8 cellular contexts compared by ENCODE assay signal in genomic region chr19:54207908-54208783, GRCh38. TPM values are rescaled to one million over a fixed set of nuclear protein-coding genes. Genes with fewer than 3 reads are reported as not detected.
DNase-seq lines count a peak whose midpoint lies in the region; ATAC-seq and TF ChIP-seq lines count a peak whose summit lies in the region.

No MANE protein-coding gene starts in this region.

- H2BK15ac ChIP-seq in neuronal stem cell (ENCODE audit: low read length), result no peak overlapping the region

- H2AFZ ChIP-seq in ACC112 (ENCODE audit: low read length, unreplicated experiment), result no peak overlapping the region
- H2AFZ ChIP-seq in fibroblast of lung (ENCODE audit: low read length), result no peak overlapping the region
- no peak overlapping the region for H2AFZ ChIP-seq in neuronal stem cell (ENCODE audit: low read length)

- peaks cover 22% of the 10 kb centered on the region for H3K79me1 ChIP-seq in neuronal stem cell (ENCODE audit: low read depth, low read length)

- POLR2A ChIA-PET in activated CD4-positive, alpha-beta memory T cell treated with anti-CD3 and anti-CD28 coated beads for 36 hours (lab: Charles Lee), result interaction anchor here (0.9 to 8.2 kb wide), 5 partner anchors 8 to 71 kb away, joined by 3 to 103 read pairs (median 11); partner anchors contain the start of genes CNOT3, MBOAT7, RPS9 and TSEN34

- no peaks in the 10 kb centered on the region for H4K20me1 ChIP-seq in fibroblast of lung (ENCODE audit: control insufficient read depth, extremely low read depth, insufficient read depth, low read length)

- H3K27me3 Mint-ChIP-seq in activated CD4-positive, alpha-beta memory T cell treated with anti-CD3 and anti-CD28 coated beads for 36 hours, result no peaks in the 10 kb centered on the region

- peak overlapping the region; percentile 58 for H3K4me3 Mint-ChIP-seq in activated CD4-positive, alpha-beta memory T cell treated with anti-CD3 and anti-CD28 coated beads for 36 hours

- in situ Hi-C loops in KBM-7 (cut with MboI; ENCODE audit: low pct_unique_long_range_greater_than_20kb, low sequenced_read_pairs), result no loop called here

- H3K4me1 Mint-ChIP-seq in activated CD4-positive, alpha-beta memory T cell treated with anti-CD3 and anti-CD28 coated beads for 36 hours (ENCODE audit: low read depth), result peaks cover 83% of the 10 kb centered on the region

- H3K79me2 ChIP-seq in ACC112 (ENCODE audit: control insufficient read depth, insufficient read depth, low read length, unreplicated experiment), result peaks cover 40% of the 10 kb centered on the region
- H3K79me2 ChIP-seq in fibroblast of lung (ENCODE audit: control insufficient read depth, insufficient read depth, low read length), result peaks cover 60% of the 10 kb centered on the region

- no peak overlapping the region for H2BK5ac ChIP-seq in neuronal stem cell (ENCODE audit: low read length)

- H3K9me3 ChIP-seq in fibroblast of lung (ENCODE audit: control insufficient read depth, insufficient read depth, low read depth, low read length) (no peaks in the 10 kb centered on the region), neuronal stem cell (replicated peaks in 1 of 2; ENCODE audit: control insufficient read depth in 2 of 2, insufficient read depth in 1 of 2, low read depth in 1 of 2, low read length in 2 of 2) (no peaks in the 10 kb centered on the region)

- no CpG with 5 or more reads among the region's 21 CpGs for WGBS in neuronal stem cell (ENCODE audit: extremely low coverage in 2 of 2, insufficient read length in 2 of 2, insufficient replicate concordance in 1 of 2), 2 donors

- peaks cover 80% of the 10 kb centered on the region for H3K36me3 Mint-ChIP-seq in activated CD4-positive, alpha-beta memory T cell treated with anti-CD3 and anti-CD28 coated beads for 36 hours

- H3K27ac ChIP-seq in ACC112 (ENCODE audit: low read depth, low read length), result peak overlapping the region; percentile 84
- H3K27ac ChIP-seq in fibroblast of lung (ENCODE audit: insufficient read depth, low read length), result peak overlapping the region; percentile 61
- no peak overlapping the region for H3K27ac ChIP-seq in neuronal stem cell (replicated peaks; ENCODE audit: low read length)

- no peak overlapping the region for H3K4ac ChIP-seq in neuronal stem cell (ENCODE audit: low read length)

- no peaks in the 10 kb centered on the region for H3K9me3 Mint-ChIP-seq in activated CD4-positive, alpha-beta memory T cell treated with anti-CD3 and anti-CD28 coated beads for 36 hours

- H3K4me3 ChIP-seq in ACC112 (ENCODE audit: low read depth, low read length), result no peak overlapping the region
- no peak overlapping the region for H3K4me3 ChIP-seq in fibroblast of lung (replicated peaks in 1 of 4; ENCODE audit: control extremely low read depth in 1 of 4, insufficient read depth in 1 of 4, low read depth in 3 of 4, low read length in 4 of 4)
- H3K4me3 ChIP-seq in neuronal stem cell (ENCODE audit: low read length in 2 of 2), result no peak overlapping the region

- no peak for TF ChIP-seq CTCF in fibroblast of lung (conservative IDR thresholded peaks at IDR 0.05 in 1 of 2, IDR thresholded peaks at IDR 0.05 in 1 of 2; ENCODE audit: low read depth in 1 of 2, low read length in 2 of 2)

- H3K4me2 ChIP-seq in fibroblast of lung (ENCODE audit: extremely low read depth, insufficient read depth, low read length) (no peak overlapping the region), neuronal stem cell (ENCODE audit: insufficient read depth, low read length, poor library complexity, severe bottlenecking) (no peak overlapping the region)

- peak overlapping the region; percentile 11 for H3K18ac ChIP-seq in neuronal stem cell (ENCODE audit: low read length)

- H2BK12ac ChIP-seq in neuronal stem cell (ENCODE audit: low read length), result no peak overlapping the region

- ATAC-seq in GM19324 (IDR thresholded peaks at IDR 0.05; ENCODE audit: low FRiP score, unreplicated experiment), result peak; percentile 38

- no peak overlapping the region for H3K14ac ChIP-seq in neuronal stem cell (ENCODE audit: low read length)

- H3K23ac ChIP-seq in neuronal stem cell (ENCODE audit: low read depth, low read length, poor library complexity), result peak overlapping the region; percentile 67

- no peak overlapping the region for H2BK120ac ChIP-seq in neuronal stem cell (ENCODE audit: low read depth, low read length)

- H3K9ac ChIP-seq in fibroblast of lung (ENCODE audit: insufficient read depth, low read length) (no peak overlapping the region), neuronal stem cell (ENCODE audit: low read depth, low read length, poor library complexity) (peak overlapping the region; percentile 71)

- CTCF ChIA-PET in activated CD4-positive, alpha-beta memory T cell treated with anti-CD3 and anti-CD28 coated beads for 36 hours (lab: Charles Lee), result interaction anchor here (0.5 to 1.5 kb wide), 2 partner anchors 33 to 58 kb away, joined by 3 to 6 read pairs; no protein-coding TSS in a partner anchor

- H4K8ac ChIP-seq in neuronal stem cell (ENCODE audit: low read depth, low read length), result peak overlapping the region; percentile 70

- no peak overlapping the region for H2AK5ac ChIP-seq in neuronal stem cell (ENCODE audit: low read depth, low read length)

- no peak overlapping the region for H4K91ac ChIP-seq in neuronal stem cell (ENCODE audit: low read depth, low read length, poor library complexity)

- no peaks in the 10 kb centered on the region for H3K27me3 ChIP-seq in ACC112 (ENCODE audit: insufficient read depth, low read length)
- H3K27me3 ChIP-seq in fibroblast of lung (ENCODE audit: control insufficient read depth, insufficient read depth, low read length), result no peaks in the 10 kb centered on the region
- no peaks in the 10 kb centered on the region for H3K27me3 ChIP-seq in neuronal stem cell (ENCODE audit: control insufficient read depth in 3 of 3, insufficient read depth in 3 of 3, low read depth in 1 of 3, low read length in 3 of 3)

- H3K36me3 ChIP-seq in ACC112 (ENCODE audit: insufficient read depth, low read length) (peaks cover 19% of the 10 kb centered on the region), fibroblast of lung (ENCODE audit: control insufficient read depth, insufficient read depth, low read length) (peaks cover 26% of the 10 kb centered on the region), neuronal stem cell (replicated peaks in 1 of 2; ENCODE audit: control insufficient read depth in 2 of 2, insufficient read depth in 2 of 2, low read length in 2 of 2) (peaks cover 57% of the 10 kb centered on the region in 2 donors)

- H3K27ac Mint-ChIP-seq in activated CD4-positive, alpha-beta memory T cell treated with anti-CD3 and anti-CD28 coated beads for 36 hours, result peak overlapping the region; percentile 89

- intact Hi-C loops in activated CD4-positive, alpha-beta memory T cell treated with anti-CD3 and anti-CD28 coated beads for 36 hours (cut with micrococcal nuclease), result loop anchor here (1.0 to 5.0 kb wide), 6 partner anchors 8 to 341 kb away; partner anchors contain the start of genes LENG9, MYADM, RPS9 and TSEN34

- H3K4me1 ChIP-seq in ACC112 (ENCODE audit: control insufficient read depth, insufficient read depth, low read length, unreplicated experiment), result peaks cover 42% of the 10 kb centered on the region
- peaks cover 27% of the 10 kb centered on the region for H3K4me1 ChIP-seq in fibroblast of lung (ENCODE audit: control insufficient read depth, extremely low read depth, insufficient read depth, low read length)
- H3K4me1 ChIP-seq in neuronal stem cell (ENCODE audit: control insufficient read depth in 2 of 2, insufficient read depth in 1 of 2, low read depth in 1 of 2, low read length in 2 of 2), result peaks cover 0 to 6% of the 10 kb centered on the region in 2 donors

- DNase-seq in KBM-7, result peak; percentile 100
- peak; percentile 82 for DNase-seq in activated CD4-positive, alpha-beta memory T cell treated with anti-CD3 and anti-CD28 coated beads for 36 hours
- peak; percentile 77 to 99 for DNase-seq in fibroblast of lung (ENCODE audit: low read depth in 2 of 2)
- no peak for DNase-seq in neuronal stem cell (ENCODE audit: low spot score)
- DNase-seq in DMS153 treated with DMSO at 0.1 percent for 48 hours (lab: John Stamatoyannopoulos, UW; ENCODE audit: unreplicated experiment), result no peak
- DNase-seq in activated gamma-delta T cell treated with Interleukin-2 at 50 U/mL for 16 hours, result no peak

RNA-seq across cellular contexts. Expression of gene RPS9, which starts 7.5 kb away (rescaled TPM):
- 1,000 to 10,000 TPM; 1,595 to 1,653 TPM for total RNA-seq in activated CD4-positive, alpha-beta memory T cell treated with anti-CD3 and anti-CD28 coated beads for 36 hours
- total RNA-seq in fibroblast of lung, result 2,583 and 2,622 TPM in 2 replicates
- polyA plus RNA-seq in fibroblast of lung, result 1,242 and 1,509 TPM in 2 replicates
- 2,144 and 2,333 TPM in 2 replicates for polyA plus RNA-seq in fibroblast of lung (2012)
- 789 and 917 TPM in 2 replicates for polyA minus RNA-seq in fibroblast of lung (ENCODE audit: low replicate concordance)
- 2,591 TPM for polyA plus RNA-seq in neuronal stem cell (2013, experiment 1 of 2)
- 2,507 TPM for polyA plus RNA-seq in neuronal stem cell (2013, experiment 2 of 2)

RNA-seq across cellular contexts. Expression of gene LILRB3, which starts 14.7 kb away (rescaled TPM):
- total RNA-seq in activated CD4-positive, alpha-beta memory T cell treated with anti-CD3 and anti-CD28 coated beads for 36 hours, result 1 to 10 TPM in 1 of 2 experiments, under 1 TPM in 1; 0.68 to 1.6 TPM
- total RNA-seq in fibroblast of lung, result not detected in 2 replicates
- polyA plus RNA-seq in fibroblast of lung, result not detected in 2 replicates
- polyA plus RNA-seq in fibroblast of lung (2012), result 0.05 and 0.21 TPM in 2 replicates
- not detected in 2 replicates for polyA minus RNA-seq in fibroblast of lung (ENCODE audit: low replicate concordance)
- not detected for polyA plus RNA-seq in neuronal stem cell (2013, experiment 1 of 2)
- polyA plus RNA-seq in neuronal stem cell (2013, experiment 2 of 2), result not detected

RNA-seq across cellular contexts. Expression of gene TSEN34, which starts 17.0 kb away (rescaled TPM):
- total RNA-seq in activated CD4-positive, alpha-beta memory T cell treated with anti-CD3 and anti-CD28 coated beads for 36 hours, result 10 to 100 TPM; 15.5 to 16.3 TPM
- 57.8 and 61.6 TPM in 2 replicates for total RNA-seq in fibroblast of lung
- 22.5 and 30.5 TPM in 2 replicates for polyA plus RNA-seq in fibroblast of lung
- 35.7 and 54.4 TPM in 2 replicates for polyA plus RNA-seq in fibroblast of lung (2012)
- 51.2 and 71.5 TPM in 2 replicates for polyA minus RNA-seq in fibroblast of lung (ENCODE audit: low replicate concordance)
- 39.4 TPM for polyA plus RNA-seq in neuronal stem cell (2013, experiment 1 of 2)
- polyA plus RNA-seq in neuronal stem cell (2013, experiment 2 of 2), result 39.2 TPM

RNA-seq across cellular contexts. Expression of gene MBOAT7, which starts 18.8 kb away (rescaled TPM):
- total RNA-seq in activated CD4-positive, alpha-beta memory T cell treated with anti-CD3 and anti-CD28 coated beads for 36 hours, result 100 to 1,000 TPM; 107 to 112 TPM
- 25.2 and 41.1 TPM in 2 replicates for total RNA-seq in fibroblast of lung
- 28.6 and 42.0 TPM in 2 replicates for polyA plus RNA-seq in fibroblast of lung
- 80.8 and 130 TPM in 2 replicates for polyA plus RNA-seq in fibroblast of lung (2012)
- polyA minus RNA-seq in fibroblast of lung (ENCODE audit: low replicate concordance), result 79.6 and 123 TPM in 2 replicates
- polyA plus RNA-seq in neuronal stem cell (2013, experiment 1 of 2), result 76.6 TPM
- polyA plus RNA-seq in neuronal stem cell (2013, experiment 2 of 2), result 77.6 TPM

RNA-seq across cellular contexts. Expression of gene LILRA6, which starts 34.4 kb away (rescaled TPM):
- under 1 TPM in 1 of 2 experiments, not detected in 1; 0.26 TPM for total RNA-seq in activated CD4-positive, alpha-beta memory T cell treated with anti-CD3 and anti-CD28 coated beads for 36 hours
- total RNA-seq in fibroblast of lung, result not detected in 2 replicates
- not detected in 2 replicates for polyA plus RNA-seq in fibroblast of lung
- polyA plus RNA-seq in fibroblast of lung (2012), result 0.10 TPM in 1 of 2 replicates, not detected in the other
- not detected in 2 replicates for polyA minus RNA-seq in fibroblast of lung (ENCODE audit: low replicate concordance)
- not detected for polyA plus RNA-seq in neuronal stem cell (2013, experiment 1 of 2)
- polyA plus RNA-seq in neuronal stem cell (2013, experiment 2 of 2), result not detected

Comparison
In these comparisons a context has a peak if more than half of its experiments do, and no peak if none do; other contexts are left out.
1. DNase-seq: peak in KBM-7 (single experiment), activated CD4-positive, alpha-beta memory T cell treated with anti-CD3 and anti-CD28 coated beads for 36 hours (single experiment) and fibroblast of lung (2 of 2); none in neuronal stem cell (single experiment), DMS153 treated with DMSO at 0.1 percent for 48 hours (single experiment) and activated gamma-delta T cell treated with Interleukin-2 at 50 U/mL for 16 hours (single experiment).